Comparison of ENCODE assay signal across 25 cellular contexts in the genomic region with DNA sequence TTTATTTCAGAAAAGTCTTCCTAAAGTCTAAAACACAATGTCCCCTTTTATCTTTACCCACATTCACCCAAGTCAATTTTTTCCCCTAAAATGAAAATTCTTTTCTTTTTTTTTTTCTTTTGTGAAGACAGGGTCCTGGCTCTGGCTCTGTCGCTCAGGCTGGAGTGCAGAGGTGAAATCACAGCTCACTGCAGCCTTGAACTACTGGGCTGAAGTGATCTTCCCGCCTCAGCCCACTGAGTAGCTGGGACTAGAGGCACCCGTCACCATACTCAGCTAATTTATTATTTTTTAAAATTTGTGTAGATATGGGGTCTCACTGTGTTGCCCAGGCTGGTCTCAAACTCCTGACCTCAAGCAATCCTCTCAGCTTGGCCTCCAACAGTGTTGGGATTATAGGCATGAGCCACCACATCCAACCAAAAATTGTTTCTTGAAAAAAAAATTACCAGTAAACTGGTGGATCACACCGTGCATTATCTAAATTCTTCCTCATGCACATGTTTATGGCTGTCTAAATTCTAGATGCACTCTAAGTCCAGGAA.
"Had no signal": no experiment of that assay in that cellular context is flagged by ENCODE, and none has a peak within 500 bp of the region (broad histone marks: within the 10 kb centered on the region; RNA-seq: fewer than 3 reads in every experiment).

No MANE protein-coding gene starts in this region.

- ATAC-seq: heart right ventricle; mucosa of descending colon; naive thymus-derived CD4-positive, alpha-beta T cell; natural killer cell treated with Interleukin-12 subunit alpha and Interleukin-12 subunit beta and Interleukin-15 and Interleukin-18, amount 100 ng/mL, for 72 hours; sciatic nerve; stimulated activated naive B cell treated with anti-CD40 and anti-IgM and Interleukin-4, amounts not matched to agents 10 μg/mL and 1 μg/mL and 100 μg/mL, for 72 hours; stimulated activated naive CD8-positive, alpha-beta T cell treated with anti-CD3 and anti-CD28 coated beads, Interleukin-15, Interleukin-2, amounts not matched to agents 100 U/mL and 50 U/mL, for 24 hours had no signal

- H2AFZ ChIP-seq: hepatocyte had no signal

- H3K27me3 ChIP-seq: heart right ventricle, hepatocyte, neutrophil, ovary, right atrium auricular region, suprapubic skin, tibial artery, uterus had no signal

- H3K4me3 ChIP-seq: heart right ventricle, hepatocyte, left ventricle myocardium inferior, lung, mucosa of descending colon, ovary, right atrium auricular region, skin epidermis, suprapubic skin, thoracic aorta, tibial artery, uterus had no signal

- H3K4me2 ChIP-seq: hepatocyte had no signal

- H3K36me3 ChIP-seq: heart right ventricle, left ventricle myocardium inferior, neutrophil, ovary, right atrium auricular region, suprapubic skin, thoracic aorta, tibial artery, uterus had no signal

- H3K27ac ChIP-seq: heart right ventricle, hepatocyte, left ventricle myocardium inferior, neutrophil, ovary, right atrium auricular region, skin epidermis, suprapubic skin, thoracic aorta, tibial artery, uterus had no signal

- H3K4me1 ChIP-seq: heart right ventricle, left ventricle myocardium inferior, right atrium auricular region, suprapubic skin, tibial artery, uterus had no signal

- H3K9me3 ChIP-seq: left ventricle myocardium inferior, mucosa of descending colon, neutrophil, ovary, right atrium auricular region, suprapubic skin, thoracic aorta, tibial artery, uterus had no signal

- DNase-seq: heart right ventricle; islet precursor cell; left ventricle myocardium inferior; midbrain; mucosa of descending colon; naive thymus-derived CD4-positive, alpha-beta T cell; occipital lobe; ovary; stimulated activated CD4-positive, alpha-beta T cell treated with anti-CD3 and anti-CD28 coated beads, Interleukin-12 subunit alpha, Interleukin-12 subunit beta, amount 100 ng/mL, for 4 hours; stimulated activated CD4-positive, alpha-beta T cell treated with anti-CD3 and anti-CD28 coated beads, Interleukin-15, amount 100 ng/mL, for 24 hours; stimulated activated CD4-positive, alpha-beta T cell treated with anti-CD3 and anti-CD28 coated beads, Interleukin-2, amount 100 ng/mL, for 24 hours; stimulated activated CD4-positive, alpha-beta T cell treated with anti-CD3 and anti-CD28 coated beads, Interleukin-4, amount 100 ng/mL, for 1 hour; stimulated activated naive B cell treated with anti-CD40 and anti-IgM and Interleukin-4, amounts not matched to agents 10 μg/mL and 1 μg/mL and 100 μg/mL, for 72 hours; stimulated activated naive CD8-positive, alpha-beta T cell treated with anti-CD3 and anti-CD28 coated beads, Interleukin-15, Interleukin-2, amounts not matched to agents 100 U/mL and 50 U/mL, for 24 hours; tibial artery; uterus had no signal
